In the genomic region with DNA sequence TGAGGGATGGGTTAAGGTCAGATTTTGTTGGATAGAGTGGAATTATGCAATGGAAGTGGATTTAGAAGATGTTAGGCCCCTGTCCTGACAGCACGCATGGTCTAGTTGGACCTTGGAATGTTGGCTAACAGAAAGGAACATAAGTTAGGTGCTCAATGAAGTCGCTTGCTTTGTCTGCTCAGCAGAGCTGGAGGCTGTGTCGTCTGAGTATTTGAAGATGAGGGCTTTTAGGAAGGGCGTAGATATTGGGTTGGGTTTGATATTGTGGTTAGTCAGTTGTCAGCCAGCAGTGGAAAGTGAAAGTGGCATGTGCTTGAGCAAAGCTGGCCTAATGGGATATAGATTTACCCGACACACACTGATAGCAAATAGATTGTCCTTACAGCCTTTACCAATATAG, we compare ENCODE assay signal across 11 cellular contexts.
DNase-seq lines count a peak whose midpoint lies in the region; ATAC-seq and TF ChIP-seq lines count a peak whose summit lies in the region.
"Had no signal": no experiment of that assay in that cellular context is flagged by ENCODE, and none has a peak within 500 bp of the region (broad histone marks: within the 10 kb centered on the region; RNA-seq: fewer than 3 reads in every experiment).

No MANE protein-coding gene starts in this region.

- no peaks in the 10 kb centered on the region for H3K9me3 ChIP-seq in left ventricle myocardium inferior (replicated peaks)
- no peaks in the 10 kb centered on the region for H3K9me3 ChIP-seq in OCI-LY3 (ENCODE audit: insufficient read depth, low read length)
- no peaks in the 10 kb centered on the region for H3K9me3 ChIP-seq in thyroid gland
- H3K9me3 ChIP-seq: adrenal gland had no signal

- no peak for TF ChIP-seq POLR2A in thyroid gland (IDR thresholded peaks at IDR 0.05)
- TF ChIP-seq POLR2A in GM18505 (IDR thresholded peaks at IDR 0.05; ENCODE audit: borderline replicate concordance, extremely low read depth, insufficient read depth, insufficient read length), result no peak

- H3K4me1 Mint-ChIP-seq in glutamatergic neuron (ENCODE audit: low read depth, unreplicated experiment), result peaks cover 52% of the 10 kb centered on the region

- peaks cover 7% of the 10 kb centered on the region for H3K27me3 Mint-ChIP-seq in glutamatergic neuron (ENCODE audit: unreplicated experiment)

- intact Hi-C loops in left ventricle myocardium inferior (cut with micrococcal nuclease) (no loop called here), Right ventricle myocardium inferior (cut with DNase I) (no loop called here), thyroid gland (cut with DNase I) (no loop called here)

- ATAC-seq in Right ventricle myocardium inferior, result no peak
- no peak for ATAC-seq in GM18505 (IDR thresholded peaks at IDR 0.05; ENCODE audit: unreplicated experiment)

- peaks cover 15% of the 10 kb centered on the region for H3K9me3 Mint-ChIP-seq in glutamatergic neuron (ENCODE audit: unreplicated experiment)

- no peak overlapping the region; the same call in 1 of the 2 replicates for H3K9ac ChIP-seq in OCI-LY3 (ENCODE audit: low read length)

- peak overlapping the region; percentile 2 for H3K27ac Mint-ChIP-seq in glutamatergic neuron (ENCODE audit: unreplicated experiment)

- no peak for TF ChIP-seq CTCF in left ventricle myocardium inferior (IDR thresholded peaks at IDR 0.05; ENCODE audit: borderline replicate concordance)
- TF ChIP-seq CTCF in OCI-LY3 (IDR thresholded peaks at IDR 0.05; ENCODE audit: low read depth, low read length), result no peak
- TF ChIP-seq CTCF in glutamatergic neuron (IDR thresholded peaks at IDR 0.05; ENCODE audit: partially characterized antibody, unreplicated experiment), result no peak
- no peak for TF ChIP-seq CTCF in thyroid gland (IDR thresholded peaks at IDR 0.05)

- peak overlapping the region; percentile 5 for H3K27ac ChIP-seq in left ventricle myocardium inferior (replicated peaks)
- H3K27ac ChIP-seq in OCI-LY3 (ENCODE audit: low read length), result peak overlapping the region; percentile 48; the same call in 1 of the 2 replicates
- peak overlapping the region in 2 of 3 donors; percentile 76 to 82 for H3K27ac ChIP-seq in thyroid gland
- H3K27ac ChIP-seq: RWPE1 had no signal

- H3K36me3 ChIP-seq in left ventricle myocardium inferior (no peaks in the 10 kb centered on the region), OCI-LY3 (replicated peaks; ENCODE audit: low read depth, low read length) (no peaks in the 10 kb centered on the region), thyroid gland (no peaks in the 10 kb centered on the region)
- H3K36me3 ChIP-seq: adrenal gland had no signal

- no peak overlapping the region for H3K4me3 Mint-ChIP-seq in glutamatergic neuron (ENCODE audit: unreplicated experiment)

- H3K4me1 ChIP-seq in left ventricle myocardium inferior, result peaks cover 54% of the 10 kb centered on the region
- H3K4me1 ChIP-seq in OCI-LY3 (ENCODE audit: low read length), result peaks cover 52% of the 10 kb centered on the region
- H3K4me1 ChIP-seq in thyroid gland, result peaks cover 24 to 57% of the 10 kb centered on the region in 2 donors

- H3K4me3 ChIP-seq in left ventricle myocardium inferior (no peak overlapping the region), OCI-LY3 (ENCODE audit: low read length) (no peak overlapping the region), thyroid gland (replicated peaks in 1 of 3) (no peak overlapping the region)
- H3K4me3 ChIP-seq: adrenal gland had no signal

- DNase-seq in left ventricle myocardium inferior, result no peak
- no peak for DNase-seq in Right ventricle myocardium inferior (ENCODE audit: missing footprints)
- DNase-seq in glutamatergic neuron, result no peak
- no peak for DNase-seq in thyroid gland
- DNase-seq in inferior parietal cortex (ENCODE audit: extremely low spot score), result no peak
- no peak for DNase-seq in ureter (ENCODE audit: low spot score)
- DNase-seq: activated CD4-positive, CD25-positive, alpha-beta regulatory T cell had no signal

- H3K27me3 ChIP-seq in left ventricle myocardium inferior (ENCODE audit: low read depth) (no peaks in the 10 kb centered on the region), OCI-LY3 (ENCODE audit: low read depth, low read length) (no peaks in the 10 kb centered on the region), thyroid gland (no peaks in the 10 kb centered on the region)
- H3K27me3 ChIP-seq: adrenal gland had no signal

- peak overlapping the region; percentile 84 for H3K4me2 ChIP-seq in OCI-LY3 (ENCODE audit: low read length)

- WGBS in thyroid gland, 2 donors, result 85 to 86% methylated on average over 5 of the region's 5 CpGs

- H4K20me1 ChIP-seq in OCI-LY3 (ENCODE audit: insufficient read depth, low read length), result no peaks in the 10 kb centered on the region

- H3K36me3 Mint-ChIP-seq in glutamatergic neuron (ENCODE audit: unreplicated experiment), result peaks cover 5% of the 10 kb centered on the region

- H3K79me2 ChIP-seq in OCI-LY3 (ENCODE audit: low read length), result no peaks in the 10 kb centered on the region

- H2AFZ ChIP-seq in OCI-LY3 (ENCODE audit: low read depth, low read length), result no peak overlapping the region

Comparison
In these comparisons a context has a peak if more than half of its experiments do, and no peak if none do; other contexts are left out.
1. H3K27ac ChIP-seq: peak in every context shown above with its lines; median percentile 79 in thyroid gland; 48 in OCI-LY3; 5 in left ventricle myocardium inferior.